19 cellular contexts compared by ENCODE assay signal in the genomic region with DNA sequence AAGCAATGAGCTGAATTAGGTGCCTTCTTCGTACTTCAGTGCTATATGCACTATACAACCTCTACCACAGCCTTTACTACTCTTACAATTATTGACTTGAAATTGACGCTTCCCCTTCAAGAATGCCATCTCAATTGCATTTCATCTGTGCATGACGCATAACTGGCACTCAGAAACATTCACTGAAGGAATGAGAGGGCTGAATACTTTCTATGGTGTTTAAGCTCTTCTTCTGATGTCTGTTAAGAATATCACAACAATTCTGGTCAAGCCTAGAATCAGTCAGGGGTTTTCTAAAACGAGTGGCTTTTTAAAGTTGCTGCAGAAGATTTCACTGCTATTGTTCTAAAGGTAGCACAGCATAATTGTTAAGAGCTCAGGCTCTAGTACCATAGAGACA. TPM values are rescaled to one million over a fixed set of nuclear protein-coding genes. Genes with fewer than 3 reads are reported as not detected.
DNase-seq lines count a peak whose midpoint lies in the region; ATAC-seq and TF ChIP-seq lines count a peak whose summit lies in the region.
"Had no signal": no experiment of that assay in that cellular context is flagged by ENCODE, and none has a peak within 500 bp of the region (broad histone marks: within the 10 kb centered on the region; RNA-seq: fewer than 3 reads in every experiment).

No MANE protein-coding gene starts in this region.

- no peak for ATAC-seq in CD4-positive, CD25-positive, alpha-beta regulatory T cell (ENCODE audit: low read depth in 2 of 2)
- ATAC-seq in GM19463 (IDR thresholded peaks at IDR 0.05; ENCODE audit: unreplicated experiment): no peak
- ATAC-seq in HG03280 (IDR thresholded peaks at IDR 0.05; ENCODE audit: unreplicated experiment): no peak

- peak overlapping the region; percentile 28 for H3K4me2 ChIP-seq in SU-DHL-6 (ENCODE audit: low read depth, low read length, poor library complexity, severe bottlenecking)
- H3K4me2 ChIP-seq: SK-N-SH had no signal

- H3K4me1 ChIP-seq in CD4-positive, CD25-positive, alpha-beta regulatory T cell (ENCODE audit: control insufficient read depth, insufficient read depth, low read length, poor library complexity, severe bottlenecking): peaks cover 48% of the 10 kb centered on the region

- intact Hi-C loops in dendritic cell treated with granulocyte-macrophage colony-stimulating factor and Interleukin-4, amounts not matched to agents 40 ng/mL and 50 ng/mL, for 4 days (cut with micrococcal nuclease): loop anchor here (1.0 to 10.0 kb wide), 2 partner anchors 10 to 101 kb away; no protein-coding TSS in a partner anchor

- H3K9me3 Mint-ChIP-seq in CD4-positive, CD25-positive, alpha-beta regulatory T cell: no peaks in the 10 kb centered on the region
- no peaks in the 10 kb centered on the region for H3K9me3 Mint-ChIP-seq in dendritic cell treated with granulocyte-macrophage colony-stimulating factor and Interleukin-4, amounts not matched to agents 40 ng/mL and 50 ng/mL, for 4 days
- H3K9me3 Mint-ChIP-seq: H9, IgD-negative memory B cell had no signal

- H2AFZ ChIP-seq in SU-DHL-6 (ENCODE audit: low read depth, low read length, severe bottlenecking): no peak overlapping the region

- peak overlapping the region; percentile 1 for H3K4me3 ChIP-seq in CD4-positive, CD25-positive, alpha-beta regulatory T cell (ENCODE audit: low read depth, low read length)
- no peak overlapping the region for H3K4me3 ChIP-seq in HL-60 (replicated peaks; ENCODE audit: insufficient read depth, low read length)
- H3K4me3 ChIP-seq in SU-DHL-6 (ENCODE audit: insufficient read depth, low read length, poor library complexity, severe bottlenecking): no peak overlapping the region
- H3K4me3 ChIP-seq in H7 (ENCODE audit: insufficient read depth, low read depth, low read length): no peak overlapping the region

- H3K36me3 ChIP-seq in CD4-positive, CD25-positive, alpha-beta regulatory T cell (ENCODE audit: control insufficient read depth, insufficient read depth, low read length): no peaks in the 10 kb centered on the region
- H3K36me3 ChIP-seq in SU-DHL-6 (ENCODE audit: low read length): peaks cover 11% of the 10 kb centered on the region
- no peaks in the 10 kb centered on the region for H3K36me3 ChIP-seq in H7 (replicated peaks; ENCODE audit: control insufficient read depth, insufficient read depth, low read length)

- TF ChIP-seq CTCF in HL-60 (IDR thresholded peaks at IDR 0.05; ENCODE audit: insufficient read depth, low read length) (no peak), SU-DHL-6 (IDR thresholded peaks at IDR 0.05; ENCODE audit: insufficient read depth, low read length, poor library complexity, severe bottlenecking) (no peak)

- H3K9me2 ChIP-seq in SU-DHL-6 (replicated peaks; ENCODE audit: insufficient read depth, low read length): no peaks in the 10 kb centered on the region
- H3K9me2 ChIP-seq: SK-N-SH had no signal

- peaks cover 54% of the 10 kb centered on the region for H3F3A ChIP-seq in SU-DHL-6 (ENCODE audit: insufficient read depth)

- no peaks in the 10 kb centered on the region for H4K20me1 ChIP-seq in SU-DHL-6 (ENCODE audit: low read depth, low read length)

- no peaks in the 10 kb centered on the region for H3K27me3 ChIP-seq in CD4-positive, CD25-positive, alpha-beta regulatory T cell (ENCODE audit: control insufficient read depth, insufficient read depth, low read length)
- H3K27me3 ChIP-seq in HL-60 (ENCODE audit: insufficient read depth, poor library complexity, severe bottlenecking): no peaks in the 10 kb centered on the region
- H3K27me3 ChIP-seq in SU-DHL-6 (ENCODE audit: low read length): no peaks in the 10 kb centered on the region
- H3K27me3 ChIP-seq in H7 (ENCODE audit: control insufficient read depth, insufficient read depth, low read length): no peaks in the 10 kb centered on the region

- peaks cover 48 to 70% (median 57%) of the 10 kb centered on the region in 4 donors for H3K4me1 Mint-ChIP-seq in CD4-positive, CD25-positive, alpha-beta regulatory T cell
- H3K4me1 Mint-ChIP-seq in dendritic cell treated with granulocyte-macrophage colony-stimulating factor and Interleukin-4, amounts not matched to agents 40 ng/mL and 50 ng/mL, for 4 days (ENCODE audit: low read depth): peaks cover 42% of the 10 kb centered on the region

- no peaks in the 10 kb centered on the region for H3K27me3 Mint-ChIP-seq in CD4-positive, CD25-positive, alpha-beta regulatory T cell
- no peaks in the 10 kb centered on the region for H3K27me3 Mint-ChIP-seq in dendritic cell treated with granulocyte-macrophage colony-stimulating factor and Interleukin-4, amounts not matched to agents 40 ng/mL and 50 ng/mL, for 4 days
- H3K27me3 Mint-ChIP-seq: IgD-negative memory B cell had no signal

- H3K36me3 Mint-ChIP-seq in CD4-positive, CD25-positive, alpha-beta regulatory T cell: peaks cover 5% of the 10 kb centered on the region
- peaks cover 37% of the 10 kb centered on the region for H3K36me3 Mint-ChIP-seq in dendritic cell treated with granulocyte-macrophage colony-stimulating factor and Interleukin-4, amounts not matched to agents 40 ng/mL and 50 ng/mL, for 4 days (ENCODE audit: low read depth)

- peaks cover 95% of the 10 kb centered on the region for H3K79me2 ChIP-seq in SU-DHL-6 (ENCODE audit: insufficient read depth, low read length)

- H3K4me3 Mint-ChIP-seq in CD4-positive, CD25-positive, alpha-beta regulatory T cell: peak overlapping the region in 2 of 4 donors; percentile 3
- H3K4me3 Mint-ChIP-seq in dendritic cell treated with granulocyte-macrophage colony-stimulating factor and Interleukin-4, amounts not matched to agents 40 ng/mL and 50 ng/mL, for 4 days: no peak overlapping the region
- H3K4me3 Mint-ChIP-seq: H9, IgD-negative memory B cell had no signal

- no peak overlapping the region for H3K27ac ChIP-seq in CD4-positive, CD25-positive, alpha-beta regulatory T cell (ENCODE audit: insufficient read depth, low read length, poor library complexity, severe bottlenecking)
- H3K27ac ChIP-seq in HL-60 (replicated peaks) (0 out of 2 replicates have a peak overlapping the region, but pooled peaks have one; percentile 9), SU-DHL-6 (ENCODE audit: low read depth, low read length) (peak overlapping the region; percentile 99)

- H3K9ac ChIP-seq in SU-DHL-6 (ENCODE audit: low read length): peak overlapping the region; percentile 18; the same call in 1 of the 2 replicates
- H3K9ac ChIP-seq: SK-N-SH had no signal

- DNase-seq in CD4-positive, CD25-positive, alpha-beta regulatory T cell: no peak
- DNase-seq in HL-60 (ENCODE audit: low read depth in 1 of 2, low spot score in 1 of 2) (no peak), H7 (no peak), nucleus accumbens (lab: John Stamatoyannopoulos, UW) (no peak)
- DNase-seq: ACHN; DMS 273 treated with DMSO at 0.1 percent for 48 hours; H9; NCI-H1105 treated with DMSO at 0.1 percent for 48 hours; NCI-H1694; NCI-H2081 treated with DMSO at 0.1 percent for 48 hours; NK-92 treated with Interleukin-12 subunit alpha and Interleukin-12 subunit beta, amount 100 ng/mL, for 24 hours; RPMI8226; SHP77 treated with DMSO at 0.1 percent for 48 hours; SK-N-SH had no signal

- no peaks in the 10 kb centered on the region for H3K9me3 ChIP-seq in CD4-positive, CD25-positive, alpha-beta regulatory T cell (ENCODE audit: control insufficient read depth in 2 of 2, low read length in 2 of 2)
- no peaks in the 10 kb centered on the region for H3K9me3 ChIP-seq in SU-DHL-6 (ENCODE audit: insufficient read depth, low read length)
- H3K9me3 ChIP-seq: SK-N-SH had no signal

- peak overlapping the region in 2 of 3 donors; percentile 0 to 66 for H3K27ac Mint-ChIP-seq in CD4-positive, CD25-positive, alpha-beta regulatory T cell
- H3K27ac Mint-ChIP-seq in dendritic cell treated with granulocyte-macrophage colony-stimulating factor and Interleukin-4, amounts not matched to agents 40 ng/mL and 50 ng/mL, for 4 days: peak overlapping the region; percentile 12
- H3K27ac Mint-ChIP-seq: H9 had no signal

RNA-seq across cellular contexts. Expression of gene DENND1B, which starts 11.5 kb away (rescaled TPM):
- total RNA-seq in CD4-positive, CD25-positive, alpha-beta regulatory T cell: 45.5 TPM
- 10 to 100 TPM; 13.8 to 20.9 (median 16.5) TPM for polyA plus RNA-seq in CD4-positive, CD25-positive, alpha-beta regulatory T cell
- 2.9 and 3.1 TPM in 2 replicates for total RNA-seq in H7 (2014; rRNA removed; shearing (Covaris generic))

Comparison
In these comparisons a context has a peak if more than half of its experiments do, and no peak if none do; other contexts are left out.
1. RNA of gene DENND1B, which starts 11.5 kb away (total RNA-seq): 45.5 TPM in CD4-positive, CD25-positive, alpha-beta regulatory T cell (single experiment); 2.9 to 3.1 TPM in H7; every median in the first group is over 10 times any median in the second.